In genomic region chr20:35088231-35088794, GRCh38 we compare ENCODE assay signal across 15 cellular contexts. TPM values are rescaled to one million over a fixed set of nuclear protein-coding genes. Genes with fewer than 3 reads are reported as not detected.
A peak's percentile ranks its signal among the peaks of the same experiment; 100 is the strongest.
DNase-seq lines count a peak whose midpoint lies in the region; ATAC-seq lines count a peak whose summit lies in the region.
"Had no signal": no experiment of that assay in that cellular context is flagged by ENCODE, and none has a peak within 500 bp of the region (broad histone marks: within the 10 kb centered on the region; RNA-seq: fewer than 3 reads in every experiment).

No MANE protein-coding gene starts in this region.

- no peaks in the 10 kb centered on the region for H3K27me3 ChIP-seq in BLaER1 treated with 17β-estradiol and CSF1 and Interleukin-3, amounts not matched to agents 10 nM and 100 nM
- H3K27me3 ChIP-seq in GM23248 (replicated peaks; ENCODE audit: insufficient read depth) = no peaks in the 10 kb centered on the region
- H3K27me3 ChIP-seq: hepatocyte had no signal

- in situ Hi-C loops in GM23248 (cut with MboI) = no loop called here

- H3K4me1 ChIP-seq in BLaER1 treated with 17β-estradiol and CSF1 and Interleukin-3, amounts not matched to agents 10 nM and 100 nM = peaks cover 20 to 72% (median 41%) of the 10 kb centered on the region in 10 experiments
- H3K4me1 ChIP-seq in GM23248 (ENCODE audit: insufficient read depth) = peaks cover 32% of the 10 kb centered on the region

- peaks cover 51% of the 10 kb centered on the region for H3K4me1 Mint-ChIP-seq in activated naive CD8-positive, alpha-beta T cell treated with anti-CD3 and anti-CD28 coated beads for 36 hours

- peak overlapping the region in 2 of 11 experiments; percentile 25 to 36; a peak in 1 of 22 replicates for H3K9ac ChIP-seq in BLaER1 treated with 17β-estradiol and CSF1 and Interleukin-3, amounts not matched to agents 10 nM and 100 nM
- no peak overlapping the region for H3K9ac ChIP-seq in GM23248

- H3K4me3 ChIP-seq in BLaER1 treated with 17β-estradiol and CSF1 and Interleukin-3, amounts not matched to agents 10 nM and 100 nM = 0 out of 20 replicates have a peak overlapping the region, but pooled peaks of 1 of the 10 experiments have one; percentile 7
- no peak overlapping the region for H3K4me3 ChIP-seq in GM23248
- H3K4me3 ChIP-seq: GM23338, hepatocyte, thoracic aorta had no signal

- ATAC-seq in HG03095 (IDR thresholded peaks at IDR 0.05; ENCODE audit: unreplicated experiment) = no peak
- no peak for ATAC-seq in stimulated activated naive CD8-positive, alpha-beta T cell treated with anti-CD3 and anti-CD28 coated beads, Interleukin-15, Interleukin-2, amounts not matched to agents 100 U/mL and 50 U/mL, for 24 hours
- ATAC-seq: GM23338 had no signal

- H3K27ac ChIP-seq in BLaER1 treated with 17β-estradiol and CSF1 and Interleukin-3, amounts not matched to agents 10 nM and 100 nM = peak overlapping the region in 5 of 11 experiments; percentile 3 to 49 (median 45); a peak in 7 of 22 replicates
- H3K27ac ChIP-seq in GM23248 = no peak overlapping the region
- H3K27ac ChIP-seq: hepatocyte, thoracic aorta had no signal

- peaks cover 22% of the 10 kb centered on the region for H3K36me3 Mint-ChIP-seq in activated naive CD8-positive, alpha-beta T cell treated with anti-CD3 and anti-CD28 coated beads for 36 hours

- H3F3A ChIP-seq in GM23248 (ENCODE audit: insufficient read depth) = peaks cover 20% of the 10 kb centered on the region

- no peaks in the 10 kb centered on the region for H3K9me2 ChIP-seq in GM23248 (ENCODE audit: insufficient read depth)

- H3K4me2 ChIP-seq in BLaER1 treated with 17β-estradiol and CSF1 and Interleukin-3, amounts not matched to agents 10 nM and 100 nM = peak overlapping the region in 7 of 11 experiments; percentile 21 to 96 (median 93); a peak in 13 of 22 replicates
- H3K4me2 ChIP-seq in GM23248 (ENCODE audit: unreplicated experiment) = no peak overlapping the region
- H3K4me2 ChIP-seq: GM23338, hepatocyte had no signal

- no peak overlapping the region for H3K4me3 Mint-ChIP-seq in activated naive CD8-positive, alpha-beta T cell treated with anti-CD3 and anti-CD28 coated beads for 36 hours
- H3K4me3 Mint-ChIP-seq: GM23338 had no signal

- peaks cover 55 to 86% (median 76%) of the 10 kb centered on the region in 11 experiments for H4K20me1 ChIP-seq in BLaER1 treated with 17β-estradiol and CSF1 and Interleukin-3, amounts not matched to agents 10 nM and 100 nM
- H4K20me1 ChIP-seq in GM23248 (ENCODE audit: insufficient read depth) = peaks cover 25% of the 10 kb centered on the region

- H3K27ac Mint-ChIP-seq in activated naive CD8-positive, alpha-beta T cell treated with anti-CD3 and anti-CD28 coated beads for 36 hours = peak overlapping the region; percentile 15
- H3K27ac Mint-ChIP-seq: GM23338 had no signal

- H3K9me3 Mint-ChIP-seq in activated naive CD8-positive, alpha-beta T cell treated with anti-CD3 and anti-CD28 coated beads for 36 hours = no peaks in the 10 kb centered on the region
- H3K9me3 Mint-ChIP-seq: GM23338 had no signal

- no peaks in the 10 kb centered on the region for H3K27me3 Mint-ChIP-seq in activated naive CD8-positive, alpha-beta T cell treated with anti-CD3 and anti-CD28 coated beads for 36 hours

- peaks cover 17 to 55% (median 39%) of the 10 kb centered on the region in 11 experiments for H3K36me3 ChIP-seq in BLaER1 treated with 17β-estradiol and CSF1 and Interleukin-3, amounts not matched to agents 10 nM and 100 nM
- no peaks in the 10 kb centered on the region for H3K36me3 ChIP-seq in GM23248 (ENCODE audit: low read depth)
- H3K36me3 ChIP-seq: thoracic aorta had no signal

- peaks cover 93% of the 10 kb centered on the region for H3K79me2 ChIP-seq in GM23248 (ENCODE audit: insufficient read depth)

- 67 to 83% methylated on average over 1 of the region's 1 CpG for WGBS in GM23248 (ENCODE audit: low coverage in 1 of 2, low lambda C conversion rate in 2 of 2, missing lambda C conversion rate in 2 of 2), 2 experiments

- DNase-seq in GM23248 (peak; percentile 29), lung microvascular endothelial cell (ENCODE audit: low read depth in 2 of 2) (peak; percentile 37 to 43), Ammon's horn (ENCODE audit: low spot score) (no peak), midbrain (lab: John Stamatoyannopoulos, UW) (no peak)
- no peak for DNase-seq in activated naive CD8-positive, alpha-beta T cell treated with anti-CD3 and anti-CD28 coated beads for 36 hours
- DNase-seq in stimulated activated naive CD8-positive, alpha-beta T cell treated with anti-CD3 and anti-CD28 coated beads, Interleukin-15, Interleukin-2, amounts not matched to agents 100 U/mL and 50 U/mL, for 24 hours = no peak
- DNase-seq: anterior cingulate cortex, NCI-H1105 treated with DMSO at 0.1 percent for 48 hours, NCI-H82, retina had no signal

- H2AFZ ChIP-seq in GM23248 = no peak overlapping the region
- H2AFZ ChIP-seq: GM23338, hepatocyte had no signal

- H3K9me3 ChIP-seq in BLaER1 treated with 17β-estradiol and CSF1 and Interleukin-3, amounts not matched to agents 10 nM and 100 nM (replicated peaks in 1 of 11) = no peaks in the 10 kb centered on the region
- H3K9me3 ChIP-seq in GM23248 (ENCODE audit: low read depth) = no peaks in the 10 kb centered on the region
- H3K9me3 ChIP-seq: thoracic aorta had no signal

RNA-seq across cellular contexts. Expression of gene TRPC4AP, which starts 4.3 kb away (rescaled TPM):
- total RNA-seq in GM23248 (2014; rRNA removed; shearing (Covaris generic)) = 57.0 and 63.4 TPM in 2 replicates
- polyA plus RNA-seq in GM23248 (2016; fragmentation: Nextera tagmentation; extraction: Ambion mirVana) = 92.7 and 93.4 TPM in 2 replicates
- 10 to 100 TPM; 39.6 to 43.1 TPM for total RNA-seq in activated naive CD8-positive, alpha-beta T cell treated with anti-CD3 and anti-CD28 coated beads for 36 hours
- total RNA-seq in lung microvascular endothelial cell = 64.1 and 70.2 TPM in 2 replicates

RNA-seq across cellular contexts. Expression of gene EDEM2, which starts 58.8 kb away (rescaled TPM):
- 25.8 and 34.9 TPM in 2 replicates for total RNA-seq in GM23248 (2014; rRNA removed; shearing (Covaris generic))
- 31.9 and 33.5 TPM in 2 replicates for polyA plus RNA-seq in GM23248 (2016; fragmentation: Nextera tagmentation; extraction: Ambion mirVana)
- total RNA-seq in activated naive CD8-positive, alpha-beta T cell treated with anti-CD3 and anti-CD28 coated beads for 36 hours = 10 to 100 TPM; 15.3 to 15.9 TPM
- total RNA-seq in lung microvascular endothelial cell = 76.3 and 123 TPM in 2 replicates

Comparison
In these comparisons a context has a peak if more than half of its experiments do, and no peak if none do; other contexts are left out.
1. DNase-seq: peak in GM23248 (single experiment) and lung microvascular endothelial cell (2 of 2); none in activated naive CD8-positive, alpha-beta T cell treated with anti-CD3 and anti-CD28 coated beads for 36 hours (single experiment), Ammon's horn (single experiment), stimulated activated naive CD8-positive, alpha-beta T cell treated with anti-CD3 and anti-CD28 coated beads, Interleukin-15, Interleukin-2, amounts not matched to agents 100 U/mL and 50 U/mL, for 24 hours (single experiment) and midbrain (single experiment).